8 cellular contexts compared by ENCODE assay signal in the genomic region with DNA sequence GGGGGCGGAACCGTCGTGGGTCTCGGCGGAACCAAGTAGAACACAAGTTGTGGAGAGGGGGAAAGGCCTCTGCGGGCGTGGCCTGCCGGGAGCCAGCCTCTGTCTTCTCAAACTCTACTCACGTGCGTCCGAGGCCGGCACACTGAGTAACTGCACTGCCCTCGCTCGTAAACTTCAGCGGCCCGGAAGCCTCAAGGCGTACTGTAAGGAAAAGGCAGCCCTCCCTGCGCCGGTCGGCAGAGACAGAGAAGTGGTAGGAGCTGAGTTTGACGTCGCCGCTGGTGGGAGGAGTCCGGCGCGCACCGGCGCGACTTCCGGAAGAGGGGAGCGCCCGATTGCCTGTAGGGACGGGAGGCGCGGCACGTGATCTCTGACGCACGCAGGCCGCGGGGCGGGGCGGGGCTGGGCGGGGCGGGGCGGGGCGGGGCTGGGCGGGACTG. TPM values are rescaled to one million over a fixed set of nuclear protein-coding genes. Genes with fewer than 3 reads are reported as not detected.
DNase-seq lines count a peak whose midpoint lies in the region; ATAC-seq and TF ChIP-seq lines count a peak whose summit lies in the region.

TSS of gene FBXO33 (minus strand) at position 255 of the 440 bp plus-strand sequence. CDS start 271 bp downstream, outside the sequence.

- DNase-seq in GM04504 (ENCODE audit: low read depth) (peak; percentile 94), NCI-H1092 treated with DMSO at 0.1 percent for 48 hours (lab: John Stamatoyannopoulos, UW) (peak; percentile 98), SKM-1 (lab: John Stamatoyannopoulos, UW; ENCODE audit: unreplicated experiment) (peak; percentile 70), glomerular visceral epithelial cell (ENCODE audit: extremely low spot score) (peak; percentile 98), omental fat pad (ENCODE audit: low spot score) (peak; percentile 74)
- peak; percentile 93 to 98 for DNase-seq in activated naive CD4-positive, alpha-beta T cell treated with anti-CD3 and anti-CD28 coated beads, Interleukin-2, amount 50 U/mL, for 72 hours (ENCODE audit: low spot score in 2 of 2)

- H3K9me3 Mint-ChIP-seq in activated naive CD4-positive, alpha-beta T cell treated with anti-CD3 and anti-CD28 coated beads, Interleukin-2, amount 50 U/mL, for 72 hours = no peaks in the 10 kb centered on the region

- H3K27ac Mint-ChIP-seq in activated naive CD4-positive, alpha-beta T cell treated with anti-CD3 and anti-CD28 coated beads, Interleukin-2, amount 50 U/mL, for 72 hours = peak within 1 kb of the TSS; percentile 98 to 100

- no peak for TF ChIP-seq CTCF in omental fat pad (IDR thresholded peaks at IDR 0.05)

- H3K27ac ChIP-seq in temporal lobe (ENCODE audit: low read depth, low read length) = peak within 1 kb of the TSS; percentile 95

- H3K36me3 Mint-ChIP-seq in activated naive CD4-positive, alpha-beta T cell treated with anti-CD3 and anti-CD28 coated beads, Interleukin-2, amount 50 U/mL, for 72 hours = peaks cover 7 to 10% of the 10 kb centered on the region in 2 donors

- ATAC-seq in HG02623 (IDR thresholded peaks at IDR 0.05; ENCODE audit: unreplicated experiment) = peak; percentile 77
- ATAC-seq in activated naive CD4-positive, alpha-beta T cell treated with anti-CD3 and anti-CD28 coated beads, Interleukin-2, amount 50 U/mL, for 72 hours = peak; percentile 86 to 87
- ATAC-seq in omental fat pad (ENCODE audit: low FRiP score) = peak; percentile 91

RNA-seq across cellular contexts. Expression of gene FBXO33, which starts in this region (rescaled TPM):
- total RNA-seq in activated naive CD4-positive, alpha-beta T cell treated with anti-CD3 and anti-CD28 coated beads, Interleukin-2, amount 50 U/mL, for 72 hours = 10 to 100 TPM; 15.6 to 25.9 TPM
- 10 to 100 TPM; 12.6 to 25.2 (median 16.4) TPM for total RNA-seq in omental fat pad
- total RNA-seq in temporal lobe = 14.8 TPM

Comparison
In these comparisons a context has a peak if more than half of its experiments do, and no peak if none do; other contexts are left out.
1. Peak in every context shown above with its lines: DNase-seq, ATAC-seq and H3K27ac ChIP-seq.